In the genomic region with DNA sequence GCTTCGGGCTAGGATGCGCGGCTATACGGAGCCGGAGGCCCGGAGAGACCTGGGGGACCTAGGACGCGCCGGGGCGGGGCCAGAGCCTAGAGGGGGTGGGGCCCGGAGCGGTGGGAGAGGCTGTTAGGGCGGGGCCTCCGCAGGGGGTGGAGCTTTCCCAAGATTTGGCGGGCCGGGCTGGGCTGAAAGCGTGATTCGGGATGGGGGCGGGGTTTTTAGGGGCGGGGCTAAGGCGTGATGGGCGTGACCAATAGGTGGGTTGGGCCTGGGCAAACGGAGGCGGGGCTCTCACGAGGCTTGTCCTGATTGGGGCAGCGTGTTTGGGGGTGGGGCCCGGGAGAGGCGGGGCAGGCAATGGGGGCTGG, we compare ENCODE assay signal across 8 cellular contexts. TPM values are rescaled to one million over a fixed set of nuclear protein-coding genes. Genes with fewer than 3 reads are reported as not detected.
DNase-seq lines count a peak whose midpoint lies in the region; ATAC-seq, FAIRE-seq and TF ChIP-seq lines count a peak whose summit lies in the region.

No MANE protein-coding gene starts in this region.

- intact Hi-C loops in breast epithelium (cut with DNase I; ENCODE audit: low total_unique reads): no loop called here

- CTCF ChIA-PET in A549 (lab: Yijun Ruan, JAX): interaction anchor here (1.0 to 8.0 kb wide), 2 partner anchors 27 to 37 kb away, joined by 3 to 71 read pairs; a partner anchor contains a TSS

- ATAC-seq in A549: peak; percentile 54 to 60
- peak; percentile 7 for ATAC-seq in GM18519 (IDR thresholded peaks at IDR 0.05; ENCODE audit: low FRiP score, unreplicated experiment)
- ATAC-seq in HG03095 (IDR thresholded peaks at IDR 0.05; ENCODE audit: unreplicated experiment): peak; percentile 30

- H3K27me3 ChIP-seq in breast epithelium: no peaks in the 10 kb centered on the region

- no peak for TF ChIP-seq EP300 in A549 (IDR thresholded peaks at IDR 0.05)

- no peak for TF ChIP-seq RAD21 in A549 (conservative IDR thresholded peaks at IDR 0.05 in 1 of 2, IDR thresholded peaks at IDR 0.05 in 1 of 2)

- H3K27ac ChIP-seq in A549 (peak overlapping the region; percentile 100), breast epithelium (peak overlapping the region; percentile 100), skin epidermis (peak overlapping the region; percentile 96 to 100 (median 100))

- H3K4me3 ChIP-seq in A549: peak overlapping the region; percentile 98
- peak overlapping the region; percentile 68 for H3K4me3 ChIP-seq in WI38 (ENCODE audit: low read depth, low read length)
- peak overlapping the region; percentile 96 to 98 (median 96) for H3K4me3 ChIP-seq in breast epithelium
- peak overlapping the region; percentile 69 to 99 (median 81) for H3K4me3 ChIP-seq in skin epidermis

- no peaks in the 10 kb centered on the region for H3K36me3 ChIP-seq in breast epithelium

- no peak for FAIRE-seq in A549 (lab: Jason Lieb, UNC)

- TF ChIP-seq POLR2A in A549 (IDR thresholded peaks at IDR 0.05; ENCODE audit: low read length) (no peak), breast epithelium (IDR thresholded peaks at IDR 0.05) (no peak)

- TF ChIP-seq CTCF in A549 (IDR thresholded peaks at IDR 0.05): no peak
- TF ChIP-seq CTCF in WI38 (IDR thresholded peaks at IDR 0.05; ENCODE audit: low read depth, low read length): no peak
- no peak for TF ChIP-seq CTCF in breast epithelium (IDR thresholded peaks at IDR 0.05)

- peak overlapping the region; percentile 66 for H3K4me2 ChIP-seq in A549

- H3K4me1 ChIP-seq in A549 (peaks cover 64% of the 10 kb centered on the region), breast epithelium (peaks cover 5 to 31% of the 10 kb centered on the region in 2 donors)

- POLR2A ChIA-PET in A549 (lab: Yijun Ruan, JAX): interaction anchor here (0.6 to 1.6 kb wide), 14 partner anchors 11 to 152 kb away, joined by 3 to 9 read pairs (median 4); a partner anchor contains a TSS

- H3K9me3 ChIP-seq in A549 (no peaks in the 10 kb centered on the region), breast epithelium (no peaks in the 10 kb centered on the region)

- no CpG with 5 or more reads among the region's 28 CpGs for WGBS in A549 (ENCODE audit: missing lambda C conversion rate)

- DNase-seq in A549 (ENCODE audit: low read depth in 1 of 2, low spot score in 1 of 2) (peak; percentile 62 to 94), NCI-H2171 (lab: John Stamatoyannopoulos, UW) (peak; percentile 85), breast epithelium (ENCODE audit: low spot score in 2 of 2) (peak; percentile 94 to 98), iPS-NIHi11 (ENCODE audit: low spot score) (peak; percentile 92)

TF ChIP-seq in A549, 52 proteins besides CTCF, POLR2A, EP300 and RAD21:
- TF ChIP-seq HOXB13 (CRISPR knock-in tag; IDR thresholded peaks at IDR 0.05; ENCODE audit: low read depth) (no peak), MYC (IDR thresholded peaks at IDR 0.05; ENCODE audit: borderline replicate concordance, low read length) (no peak), ZC3H11A (IDR thresholded peaks at IDR 0.05) (no peak), JUNB (IDR thresholded peaks at IDR 0.05) (no peak), POLR2AphosphoS2 (conservative IDR thresholded peaks at IDR 0.05; ENCODE audit: low read length) (no peak)
- TF ChIP-seq, protein P1, sequence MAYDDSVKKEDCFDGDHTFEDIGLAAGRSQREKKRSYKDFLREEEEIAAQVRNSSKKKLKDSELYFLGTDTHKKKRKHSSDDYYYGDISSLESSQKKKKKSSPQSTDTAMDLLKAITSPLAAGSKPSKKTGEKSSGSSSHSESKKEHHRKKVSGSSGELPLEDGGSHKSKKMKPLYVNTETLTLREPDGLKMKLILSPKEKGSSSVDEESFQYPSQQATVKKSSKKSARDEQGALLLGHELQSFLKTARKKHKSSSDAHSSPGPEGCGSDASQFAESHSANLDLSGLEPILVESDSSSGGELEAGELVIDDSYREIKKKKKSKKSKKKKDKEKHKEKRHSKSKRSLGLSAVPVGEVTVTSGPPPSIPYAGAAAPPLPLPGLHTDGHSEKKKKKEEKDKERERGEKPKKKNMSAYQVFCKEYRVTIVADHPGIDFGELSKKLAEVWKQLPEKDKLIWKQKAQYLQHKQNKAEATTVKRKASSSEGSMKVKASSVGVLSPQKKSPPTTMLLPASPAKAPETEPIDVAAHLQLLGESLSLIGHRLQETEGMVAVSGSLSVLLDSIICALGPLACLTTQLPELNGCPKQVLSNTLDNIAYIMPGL (CRISPR knock-in tag; IDR thresholded peaks at IDR 0.05; ENCODE audit: borderline replicate concordance): no peak
- TF ChIP-seq, protein P2, sequence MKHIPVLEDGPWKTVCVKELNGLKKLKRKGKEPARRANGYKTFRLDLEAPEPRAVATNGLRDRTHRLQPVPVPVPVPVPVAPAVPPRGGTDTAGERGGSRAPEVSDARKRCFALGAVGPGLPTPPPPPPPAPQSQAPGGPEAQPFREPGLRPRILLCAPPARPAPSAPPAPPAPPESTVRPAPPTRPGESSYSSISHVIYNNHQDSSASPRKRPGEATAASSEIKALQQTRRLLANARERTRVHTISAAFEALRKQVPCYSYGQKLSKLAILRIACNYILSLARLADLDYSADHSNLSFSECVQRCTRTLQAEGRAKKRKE (CRISPR knock-in tag; IDR thresholded peaks at IDR 0.05; ENCODE audit: low read depth): no peak

RNA-seq across cellular contexts. Expression of a gene that starts 0.4 kb away (rescaled TPM):
- 22.3 and 25.1 TPM in 2 replicates for polyA plus RNA-seq in A549 (2011; rRNA removed)
- polyA plus RNA-seq in A549 (2012; cell fraction: cytosol; rRNA removed): 122 and 146 TPM in 2 replicates
- polyA plus RNA-seq in A549 (2012; cell fraction: nucleus; rRNA removed): 143 and 192 TPM in 2 replicates
- 86.7 to 95.7 TPM (median 93.7 TPM) in 3 replicates for polyA plus RNA-seq in A549 (2017; fragmentation: RNase III; extraction: RNeasy Plus Mini Kit Qiagen cat#74134 plus additional on column Dnase treatment)
- polyA minus RNA-seq in A549 (2011; rRNA and poly(A)+ RNA removed): 15.8 and 24.0 TPM in 2 replicates
- 10 to 100 TPM; 39.5 to 57.7 (median 41.3) TPM for total RNA-seq in breast epithelium

RNA-seq across cellular contexts. Expression of a gene that starts 22.5 kb away (rescaled TPM):
- polyA plus RNA-seq in A549 (2011; rRNA removed) (12.4 and 12.8 TPM in 2 replicates), A549 (2017; fragmentation: RNase III; extraction: RNeasy Plus Mini Kit Qiagen cat#74134 plus additional on column Dnase treatment) (13.1 to 15.3 TPM (median 13.2 TPM) in 3 replicates)
- 20.7 and 33.3 TPM in 2 replicates for polyA plus RNA-seq in A549 (2012; cell fraction: cytosol; rRNA removed)
- 33.1 and 33.6 TPM in 2 replicates for polyA plus RNA-seq in A549 (2012; cell fraction: nucleus; rRNA removed)
- 16.7 and 27.6 TPM in 2 replicates for polyA minus RNA-seq in A549 (2011; rRNA and poly(A)+ RNA removed)
- total RNA-seq in breast epithelium: 100 to 1,000 TPM; 126 to 224 (median 132) TPM

RNA-seq across cellular contexts. Expression of a gene that starts 26.6 kb away (rescaled TPM):
- polyA plus RNA-seq in A549 (2011; rRNA removed) (30.8 and 32.6 TPM in 2 replicates), A549 (2017; fragmentation: RNase III; extraction: RNeasy Plus Mini Kit Qiagen cat#74134 plus additional on column Dnase treatment) (12.3 to 18.1 TPM (median 15.1 TPM) in 3 replicates)
- 48.7 and 67.4 TPM in 2 replicates for polyA plus RNA-seq in A549 (2012; cell fraction: cytosol; rRNA removed)
- 203 and 238 TPM in 2 replicates for polyA plus RNA-seq in A549 (2012; cell fraction: nucleus; rRNA removed)
- polyA minus RNA-seq in A549 (2011; rRNA and poly(A)+ RNA removed): 15.6 and 19.4 TPM in 2 replicates
- 100 to 1,000 TPM in 2 of 3 donors, 10 to 100 TPM in 1; 90.9 to 186 (median 118) TPM for total RNA-seq in breast epithelium

RNA-seq across cellular contexts. Expression of a gene that starts 47.5 kb away (rescaled TPM):
- polyA plus RNA-seq in A549 (2011; rRNA removed) (1.0 and 1.2 TPM in 2 replicates), A549 (2017; fragmentation: RNase III; extraction: RNeasy Plus Mini Kit Qiagen cat#74134 plus additional on column Dnase treatment) (1.5 to 1.6 TPM (median 1.5 TPM) in 3 replicates)
- 2.1 and 2.8 TPM in 2 replicates for polyA plus RNA-seq in A549 (2012; cell fraction: cytosol; rRNA removed)
- polyA plus RNA-seq in A549 (2012; cell fraction: nucleus; rRNA removed): 4.1 and 5.7 TPM in 2 replicates
- polyA minus RNA-seq in A549 (2011; rRNA and poly(A)+ RNA removed): 1.2 and 1.5 TPM in 2 replicates
- total RNA-seq in breast epithelium: 10 to 100 TPM in 1 of 3 donors, 1 to 10 TPM in 2; 5.6 to 26.2 (median 7.8) TPM

RNA-seq across cellular contexts. Expression of a gene that starts 54.2 kb away (rescaled TPM):
- polyA plus RNA-seq in A549 (2011; rRNA removed) (94.1 and 168 TPM in 2 replicates), A549 (2017; fragmentation: RNase III; extraction: RNeasy Plus Mini Kit Qiagen cat#74134 plus additional on column Dnase treatment) (334 to 352 TPM (median 348 TPM) in 3 replicates)
- polyA plus RNA-seq in A549 (2012; cell fraction: cytosol; rRNA removed): 354 and 442 TPM in 2 replicates
- 454 and 781 TPM in 2 replicates for polyA plus RNA-seq in A549 (2012; cell fraction: nucleus; rRNA removed)
- 44.2 and 49.0 TPM in 2 replicates for polyA minus RNA-seq in A549 (2011; rRNA and poly(A)+ RNA removed)
- total RNA-seq in breast epithelium: 100 to 1,000 TPM in 2 of 3 donors, 10 to 100 TPM in 1; 84.8 to 153 (median 116) TPM

Comparison
In these comparisons a context has a peak if more than half of its experiments do, and no peak if none do; other contexts are left out.
1. Peak in every context shown above with its lines: DNase-seq, ATAC-seq, H3K4me3 ChIP-seq and H3K27ac ChIP-seq.
2. ATAC-seq: peak in every context shown above with its lines; median percentile 57 in A549; 30 in HG03095; 7 in GM18519.